In the genomic region with DNA sequence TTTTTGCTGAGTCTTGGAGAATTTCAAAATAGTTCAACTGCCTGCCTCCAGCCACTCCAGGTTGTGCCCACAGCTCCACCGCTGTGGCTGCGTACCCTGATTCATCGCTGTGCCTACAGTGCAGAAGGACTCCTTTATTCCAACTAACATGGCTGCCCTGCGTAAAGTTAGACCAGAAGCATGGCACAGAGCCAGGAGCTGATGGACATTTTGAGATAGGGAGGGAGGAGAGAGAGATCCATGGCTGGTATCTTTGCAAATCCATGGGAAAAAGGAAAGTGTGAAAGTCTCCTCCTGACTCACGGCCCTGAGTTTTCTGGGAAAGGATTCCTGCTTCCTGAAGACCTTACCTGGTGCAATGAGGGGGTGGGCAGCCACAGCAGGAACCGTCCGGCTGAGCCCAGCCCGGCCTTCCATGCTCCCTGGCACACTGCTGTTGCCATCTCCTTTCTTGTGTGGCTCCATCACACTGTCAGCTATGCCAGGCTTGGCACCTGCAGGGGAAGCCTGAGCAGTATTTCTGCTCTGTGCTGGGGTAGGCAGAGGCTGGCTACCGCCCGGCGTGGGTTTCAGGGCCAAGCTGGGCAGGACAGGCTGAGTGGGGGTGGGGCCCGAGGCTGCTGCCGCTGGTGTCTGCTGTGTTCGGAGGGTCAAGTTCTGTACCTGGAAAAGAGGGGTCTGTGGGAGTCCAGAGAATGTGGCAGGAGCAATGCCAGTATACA, we compare ENCODE assay signal across 13 cellular contexts. TPM values are rescaled to one million over a fixed set of nuclear protein-coding genes. Genes with fewer than 3 reads are reported as not detected.
DNase-seq lines count a peak whose midpoint lies in the region; ATAC-seq and TF ChIP-seq lines count a peak whose summit lies in the region.
"Had no signal": no experiment of that assay in that cellular context is flagged by ENCODE, and none has a peak within 500 bp of the region (broad histone marks: within the 10 kb centered on the region; RNA-seq: fewer than 3 reads in every experiment).

No MANE protein-coding gene starts in this region.

- TF ChIP-seq CTCF in BE2C (IDR thresholded peaks at IDR 0.05; ENCODE audit: low read depth, low read length): no peak
- TF ChIP-seq CTCF in WERI-Rb-1 (IDR thresholded peaks at IDR 0.05; ENCODE audit: low read depth, low read length): no peak
- no peak for TF ChIP-seq CTCF in sigmoid colon (IDR thresholded peaks at IDR 0.05)
- no peak for TF ChIP-seq CTCF in brain microvascular endothelial cell (IDR thresholded peaks at IDR 0.05; ENCODE audit: low read depth, low read length, missing control alignments)

- no peaks in the 10 kb centered on the region for H3K27me3 ChIP-seq in BE2C
- no peaks in the 10 kb centered on the region for H3K27me3 ChIP-seq in WERI-Rb-1 (ENCODE audit: insufficient read depth, low read depth, severe bottlenecking)
- no peaks in the 10 kb centered on the region for H3K27me3 ChIP-seq in sigmoid colon
- H3K27me3 ChIP-seq in brain microvascular endothelial cell (replicated peaks): no peaks in the 10 kb centered on the region
- H3K27me3 ChIP-seq: thyroid gland had no signal

- peak; percentile 40 for DNase-seq in BE2C
- no peak for DNase-seq in WERI-Rb-1
- no peak for DNase-seq in Right ventricle myocardium superior
- DNase-seq in sigmoid colon: no peak
- DNase-seq in brain microvascular endothelial cell: no peak
- DNase-seq in stimulated activated naive CD8-positive, alpha-beta T cell treated with anti-CD3 and anti-CD28 coated beads, Interleukin-15, Interleukin-2, amounts not matched to agents 100 U/mL and 50 U/mL, for 24 hours: no peak
- DNase-seq: NCI-H524 treated with DMSO at 0.1 percent for 48 hours had no signal

- WGBS in sigmoid colon, 2 donors: 84 to 85% methylated on average over 14 of the region's 14 CpGs

- ATAC-seq in Right ventricle myocardium superior (ENCODE audit: poor library complexity): peak; percentile 31
- no peak for ATAC-seq in HG02763 (IDR thresholded peaks at IDR 0.05; ENCODE audit: unreplicated experiment)
- ATAC-seq in GM18505 (IDR thresholded peaks at IDR 0.05; ENCODE audit: unreplicated experiment): no peak
- no peak for ATAC-seq in stimulated activated naive CD8-positive, alpha-beta T cell treated with anti-CD3 and anti-CD28 coated beads, Interleukin-15, Interleukin-2, amounts not matched to agents 100 U/mL and 50 U/mL, for 24 hours

- no peaks in the 10 kb centered on the region for H3K36me3 ChIP-seq in BE2C
- peaks cover 5% of the 10 kb centered on the region for H3K36me3 ChIP-seq in WERI-Rb-1
- H3K36me3 ChIP-seq in sigmoid colon: peaks cover 0 to 20% (median 4%) of the 10 kb centered on the region in 4 donors
- peaks cover 36% of the 10 kb centered on the region for H3K36me3 ChIP-seq in brain microvascular endothelial cell (replicated peaks)
- H3K36me3 ChIP-seq: thyroid gland had no signal

- intact Hi-C loops in Right ventricle myocardium superior (cut with DNase I) (loop anchor here (2.0 to 5.0 kb wide), 2 partner anchors 72 to 150 kb away; no protein-coding TSS in a partner anchor), sigmoid colon (cut with DNase I) (loop anchor here (1.0 to 5.0 kb wide), 4 partner anchors 72 to 235 kb away; no protein-coding TSS in a partner anchor)

- H3K4me3 ChIP-seq in BE2C (ENCODE audit: low read depth, low read length) (no peak overlapping the region), WERI-Rb-1 (ENCODE audit: low read depth, low read length) (no peak overlapping the region), sigmoid colon (no peak overlapping the region), brain microvascular endothelial cell (ENCODE audit: low read depth, low read length) (no peak overlapping the region)
- H3K4me3 ChIP-seq: skin epidermis, thyroid gland had no signal

- TF ChIP-seq EP300 in sigmoid colon (IDR thresholded peaks at IDR 0.05): no peak

- H3K9me3 ChIP-seq in BE2C (no peaks in the 10 kb centered on the region), WERI-Rb-1 (ENCODE audit: severe bottlenecking) (no peaks in the 10 kb centered on the region), sigmoid colon (no peaks in the 10 kb centered on the region)
- H3K9me3 ChIP-seq: thyroid gland had no signal

- H3K27ac ChIP-seq in WERI-Rb-1: peak overlapping the region; percentile 32; the same call in 1 of the 2 replicates
- peak overlapping the region; percentile 59 to 84 (median 75) for H3K27ac ChIP-seq in sigmoid colon
- H3K27ac ChIP-seq in brain microvascular endothelial cell: no peak overlapping the region

- in situ Hi-C loops in brain microvascular endothelial cell (cut with HindIII; ENCODE audit: low pct_ligation_motif_present, low sequenced_read_pairs): no loop called here

- H3K4me1 ChIP-seq in BE2C: peaks cover 13% of the 10 kb centered on the region
- peaks cover 0 to 68% (median 59%) of the 10 kb centered on the region in 4 donors for H3K4me1 ChIP-seq in sigmoid colon

- TF ChIP-seq POLR2A in sigmoid colon (IDR thresholded peaks at IDR 0.05): no peak
- no peak for TF ChIP-seq POLR2A in GM18505 (IDR thresholded peaks at IDR 0.05; ENCODE audit: borderline replicate concordance, extremely low read depth, insufficient read depth, insufficient read length)

RNA-seq across cellular contexts. Expression of a gene that starts 46.0 kb away (rescaled TPM):
- not detected for polyA plus RNA-seq in BE2C (2012; ENCODE audit: insufficient read depth, insufficient read length, low read depth)
- not detected for total RNA-seq in Right ventricle myocardium superior
- total RNA-seq in sigmoid colon: not detected
- not detected for polyA plus RNA-seq in sigmoid colon
- total RNA-seq: activated T-cell treated with anti-CD3 and anti-CD28 coated beads, Interleukin-2, amount 50 U/mL, for 72 hours; kidney epithelial cell had no signal
